ENCODE assay signal across 8 cellular contexts in genomic region chr11:694563-695331, GRCh38. TPM values are rescaled to one million over a fixed set of nuclear protein-coding genes. Genes with fewer than 3 reads are reported as not detected.
DNase-seq lines count a peak whose midpoint lies in the region; ATAC-seq, FAIRE-seq and TF ChIP-seq lines count a peak whose summit lies in the region.

TSS of gene DEAF1 (minus strand) at chr11:695222. CDS start at chr11:695047, 175 bp downstream.

- H3K4me1 ChIP-seq in H1 (replicated peaks in 1 of 4; ENCODE audit: control insufficient read depth in 3 of 4, insufficient read depth in 4 of 4, low read length in 3 of 4): peaks cover 0 to 29% (median 11%) of the 10 kb centered on the region in 4 experiments; a peak in 6 of 7 replicates

- FAIRE-seq in H1 (lab: Jason Lieb, UNC): peak; percentile 63

- H4K5ac ChIP-seq in H1 (ENCODE audit: insufficient read length, low read depth, low read length): peak within 1 kb of the TSS; percentile 99

- CTCF ChIA-PET in H1 (lab: Charles Lee; ENCODE audit: partially characterized antibody): interaction anchor here (0.7 to 4.9 kb wide), 5 partner anchors 11 to 33 kb away, joined by 3 to 37 read pairs (median 8); partner anchors contain the start of gene EPS8L2

- H3K79me2 ChIP-seq in H1 (ENCODE audit: control insufficient read depth in 1 of 2, insufficient read depth in 2 of 2, low read length in 2 of 2): peaks cover 5 to 33% of the 10 kb centered on the region in 2 experiments; a peak in 3 of 4 replicates

- TF ChIP-seq POLR2A in H1 (IDR thresholded peaks at IDR 0.05; ENCODE audit: control extremely low read depth in 1 of 2, low read depth in 2 of 2, low read length in 2 of 2): no peak

- ATAC-seq in memory B cell (ENCODE audit: low read depth): peak; percentile 73

- POLR2A ChIA-PET in H1 (lab: Charles Lee; ENCODE audit: partially characterized antibody): interaction anchor here (1.0 to 3.2 kb wide), 10 partner anchors 10 to 125 kb away, joined by 4 to 16 read pairs (median 9); partner anchors contain the start of genes PNPLA2 and TALDO1

- H3K9me3 Mint-ChIP-seq in memory B cell: no peaks in the 10 kb centered on the region

- peak within 1 kb of the TSS; percentile 97 for H3K27ac ChIP-seq in H1 (ENCODE audit: low read depth, low read length)

- peaks cover 10 to 12% of the 10 kb centered on the region in 2 experiments for H4K20me1 ChIP-seq in H1 (replicated peaks in 1 of 2; ENCODE audit: control insufficient read depth in 1 of 2, insufficient read depth in 2 of 2, low read length in 2 of 2)

- H3K56ac ChIP-seq in H1 (replicated peaks; ENCODE audit: insufficient read length, low read depth, low read length): peak within 1 kb of the TSS; percentile 98

- peak within 1 kb of the TSS; percentile 62 to 92 (median 77) for H3K4me3 ChIP-seq in H1 (ENCODE audit: extremely low read depth in 1 of 4, insufficient read depth in 2 of 4, low read depth in 3 of 4, low read length in 4 of 4)

- TF ChIP-seq RAD21 in H1 (IDR thresholded peaks at IDR 0.05 in 1 of 2, conservative IDR thresholded peaks at IDR 0.05 in 1 of 2; ENCODE audit: low read depth in 2 of 2, low read length in 2 of 2): no peak

- DNase-seq in CMK (ENCODE audit: low read depth) (peak; percentile 54), GM20000 (ENCODE audit: low spot score) (peak; percentile 98), HT-29 (ENCODE audit: low spot score) (peak; percentile 99), H1 (ENCODE audit: low read depth in 1 of 2, low spot score in 2 of 2) (peak; percentile 96 to 99), memory B cell (ENCODE audit: low spot score in 2 of 2) (peak in 1 of 2 donors; percentile 100)
- DNase-seq in NK-92 treated with Interleukin-12 subunit alpha and Interleukin-12 subunit beta, amount 100 ng/mL, for 24 hours (lab: John Stamatoyannopoulos, UW): peak; percentile 99
- DNase-seq in activated CD8-positive, alpha-beta memory T cell treated with anti-CD3 and anti-CD28 coated beads for 48 hours (ENCODE audit: low read depth in 2 of 3, low spot score in 2 of 3): peak in 2 of 3 experiments; percentile 99
- peak; percentile 96 for DNase-seq in stimulated activated CD8-positive, alpha-beta memory T cell treated with anti-CD3 and anti-CD28 coated beads, Interleukin-12 subunit alpha, Interleukin-12 subunit beta, amount 100 ng/mL, for 24 hours (ENCODE audit: extremely low read depth)

- no peak within 1 kb of the TSS for H2BK120ac ChIP-seq in H1 (replicated peaks; ENCODE audit: low read depth, low read length)

- no peak within 1 kb of the TSS for H3K14ac ChIP-seq in H1 (ENCODE audit: insufficient read length)

- H3K9ac ChIP-seq in H1 (replicated peaks in 1 of 4; ENCODE audit: extremely low read depth in 1 of 4, low read depth in 3 of 4, low read length in 3 of 4): peak within 1 kb of the TSS; percentile 94 to 98 (median 98)

- TF ChIP-seq EP300 in H1 (IDR thresholded peaks at IDR 0.05; ENCODE audit: borderline replicate concordance in 1 of 2, low read depth in 2 of 2, low read length in 2 of 2): no peak

- no peaks in the 10 kb centered on the region for H3K27me3 Mint-ChIP-seq in memory B cell

- no peak within 1 kb of the TSS for H2BK20ac ChIP-seq in H1 (ENCODE audit: low read length)

- peaks cover 0 to 2% of the 10 kb centered on the region in 2 experiments; a peak in 1 of 4 replicates for H3K9me3 ChIP-seq in H1 (ENCODE audit: insufficient read depth in 2 of 2, low read depth in 1 of 2, low read length in 1 of 2)

- H3K27ac Mint-ChIP-seq in memory B cell: peak within 1 kb of the TSS; percentile 89

- peak within 1 kb of the TSS; percentile 99 for H4K91ac ChIP-seq in H1 (replicated peaks; ENCODE audit: insufficient read length, low read length)

- H3K4me1 Mint-ChIP-seq in memory B cell: peaks cover 29% of the 10 kb centered on the region

- 0 out of 2 replicates have a peak within 1 kb of the TSS, but pooled peaks have one; percentile 82 for H2AK5ac ChIP-seq in H1 (ENCODE audit: low read depth, low read length)

- peaks cover 7% of the 10 kb centered on the region; the same call in 1 of the 2 replicates for H3K79me1 ChIP-seq in H1 (ENCODE audit: low read depth, low read length)

- H2BK15ac ChIP-seq in H1 (ENCODE audit: low read length): no peak within 1 kb of the TSS; the same call in 1 of the 2 replicates

- H3K23ac ChIP-seq in H1 (ENCODE audit: insufficient read length): no peak within 1 kb of the TSS

- H3K36me3 Mint-ChIP-seq in memory B cell: peaks cover 3% of the 10 kb centered on the region

- H2BK12ac ChIP-seq in H1 (ENCODE audit: low read depth, low read length): peak within 1 kb of the TSS; percentile 92; the same call in 1 of the 2 replicates

- peak within 1 kb of the TSS; percentile 98 for H3K4ac ChIP-seq in H1 (replicated peaks; ENCODE audit: insufficient read length, low read depth, low read length)

- H3K4me3 Mint-ChIP-seq in memory B cell: peak within 1 kb of the TSS; percentile 85

- H4K8ac ChIP-seq in H1 (ENCODE audit: extremely low read depth, insufficient read depth, low read length): peak within 1 kb of the TSS; percentile 99

- peaks cover 7% of the 10 kb centered on the region; the same call in 1 of the 2 replicates for H3K23me2 ChIP-seq in H1 (ENCODE audit: low read depth, low read length)

- peak within 1 kb of the TSS; percentile 33 to 65 for H3K4me2 ChIP-seq in H1 (ENCODE audit: insufficient read depth in 1 of 2, low read depth in 2 of 2, low read length in 2 of 2)

- H3K36me3 ChIP-seq in H1 (ENCODE audit: control insufficient read depth in 2 of 4, insufficient read depth in 4 of 4, low read length in 3 of 4): peaks cover 0 to 3% (median under 1%) of the 10 kb centered on the region in 4 experiments; a peak in 2 of 8 replicates

- no peak within 1 kb of the TSS; the same call in 1 of the 2 replicates for H2AFZ ChIP-seq in H1 (ENCODE audit: low read length)

- H3K27me3 ChIP-seq in H1 (replicated peaks in 1 of 4; ENCODE audit: control insufficient read depth in 3 of 4, extremely low read depth in 1 of 4, insufficient read depth in 3 of 4, low read length in 3 of 4): no peaks in the 10 kb centered on the region

- WGBS in H1 (ENCODE audit: extremely low coverage in 1 of 2, insufficient coverage in 1 of 2, insufficient read length in 1 of 2, insufficient replicate concordance in 2 of 2, low coverage in 1 of 2, low lambda C conversion rate in 2 of 2, missing lambda C conversion rate in 1 of 2), 2 experiments: 11% methylated on average over 19 of the region's 108 CpGs; no CpG with 5 or more reads in 1 of the 2 experiments

- H2BK5ac ChIP-seq in H1 (ENCODE audit: low read depth, low read length): peak within 1 kb of the TSS; percentile 99

- TF ChIP-seq CTCF in GM20000 (IDR thresholded peaks at IDR 0.05; ENCODE audit: extremely low read depth, missing control alignments) (no peak), H1 (IDR thresholded peaks at IDR 0.05; ENCODE audit: control extremely low read depth in 1 of 3, insufficient read depth in 1 of 3, low read depth in 1 of 3, low read length in 3 of 3) (peak in 1 of 3 experiments; percentile 4; a peak in 1 of 4 replicates)

- peak within 1 kb of the TSS; percentile 100 for H3K18ac ChIP-seq in H1 (ENCODE audit: extremely low read depth, low read length)

TF ChIP-seq in H1, 55 proteins besides CTCF, POLR2A, EP300 and RAD21 (continues in another document):
- TF ChIP-seq RXRA (IDR thresholded peaks at IDR 0.05; ENCODE audit: insufficient read depth, low read depth, low read length): no peak
- no peak for TF ChIP-seq ASH2L (IDR thresholded peaks at IDR 0.05; ENCODE audit: low read length)
- TF ChIP-seq SP1 (IDR thresholded peaks at IDR 0.05; ENCODE audit: low read depth, low read length): no peak
- peak; percentile 95 for TF ChIP-seq E2F6 (IDR thresholded peaks at IDR 0.05)
- TF ChIP-seq YY1 (IDR thresholded peaks at IDR 0.05; ENCODE audit: low read depth, low read length): peak; percentile 79; the same call in 1 of the 2 replicates
- TF ChIP-seq BACH1 (IDR thresholded peaks at IDR 0.05; ENCODE audit: low read length): no peak
- TF ChIP-seq GABPA (IDR thresholded peaks at IDR 0.05; ENCODE audit: borderline replicate concordance, insufficient read depth, low read length): no peak
- peak; percentile 36; the same call in 1 of the 2 replicates for TF ChIP-seq TAF1 (IDR thresholded peaks at IDR 0.05; ENCODE audit: low read depth, low read length)
- TF ChIP-seq USF2 (IDR thresholded peaks at IDR 0.05; ENCODE audit: low read length): peak; percentile 55
- TF ChIP-seq TEAD4 (IDR thresholded peaks at IDR 0.05; ENCODE audit: low read depth, low read length): no peak
- peak; percentile 18; the same call in 1 of the 2 replicates for TF ChIP-seq PHF8 (conservative IDR thresholded peaks at IDR 0.05; ENCODE audit: low read depth, low read length)
- 0 out of 2 replicates have a peak, but pooled peaks have one; percentile 26 for TF ChIP-seq ATF3 (IDR thresholded peaks at IDR 0.05; ENCODE audit: insufficient read depth, low read depth, low read length)

RNA-seq across cellular contexts. Expression of gene DEAF1, which starts in this region (rescaled TPM):
- 77.8 and 139 TPM in 2 replicates for total RNA-seq in HT-29 (2014; rRNA removed; shearing (Covaris generic))
- total RNA-seq in H1 (2021; fragmentation: NEBNext Ultra II Directional; extraction: Animal tissue kit (Norgen Biotek cat#: 25700)): 53.7 and 58.4 TPM in 2 replicates
- 47.3 and 64.7 TPM in 2 replicates for polyA plus RNA-seq in H1 (2011; rRNA removed)
- 56.1 TPM for polyA plus RNA-seq in H1 (2011; cell fraction: cytosol; rRNA removed)
- polyA plus RNA-seq in H1 (2011; cell fraction: nucleus; rRNA removed): 53.5 TPM
- 30.0 to 53.4 TPM (median 44.3 TPM) in 4 replicates for polyA plus RNA-seq in H1 (2012, experiment 1 of 2)
- 49.0 TPM for polyA plus RNA-seq in H1 (2012, experiment 2 of 2)
- polyA plus RNA-seq in H1 (2013, experiment 1 of 2): 21.9 TPM
- polyA plus RNA-seq in H1 (2013, experiment 2 of 2): 22.9 TPM
- 24.3 and 26.2 TPM in 2 replicates for polyA minus RNA-seq in H1 (2011; rRNA and poly(A)+ RNA removed)
- polyA minus RNA-seq in H1 (2011; cell fraction: cytosol; rRNA and poly(A)+ RNA removed): 30.0 TPM
- polyA minus RNA-seq in H1 (2011; cell fraction: nucleus; rRNA and poly(A)+ RNA removed): 31.6 TPM
